Comparison of ENCODE assay signal across 10 cellular contexts in the genomic region with DNA sequence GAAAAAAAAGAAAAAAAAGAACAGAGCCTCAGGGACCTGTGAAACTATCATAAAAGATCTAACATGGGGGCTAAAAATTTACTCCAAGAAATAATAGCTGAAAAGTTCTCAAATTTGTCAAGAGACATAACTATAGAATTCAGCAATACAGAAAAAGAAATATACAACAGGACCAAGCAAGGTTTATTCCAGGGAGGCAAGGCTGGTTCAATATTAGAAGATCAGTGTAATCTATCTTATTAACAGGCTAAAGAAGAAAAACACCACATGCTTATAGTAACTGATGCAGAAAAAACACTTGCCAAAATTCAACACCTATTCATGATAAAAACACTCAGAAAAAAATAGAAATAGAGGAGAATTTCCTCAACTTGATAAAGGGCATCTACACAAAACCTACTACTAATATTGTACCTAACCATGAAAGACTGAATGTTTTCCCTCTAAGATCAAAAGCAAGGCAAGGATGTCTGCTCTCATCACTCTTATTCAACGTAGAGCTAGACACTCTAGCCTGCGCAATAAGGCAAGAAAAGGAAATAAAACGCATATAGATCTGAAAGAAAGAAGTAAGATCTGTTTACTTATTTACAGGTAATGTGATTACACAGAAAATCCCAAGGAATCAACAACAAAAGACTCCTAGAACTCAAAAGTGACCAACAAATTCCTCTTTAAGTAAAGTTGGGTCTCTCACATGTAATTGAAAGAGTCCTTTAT. TPM values are rescaled to one million over a fixed set of nuclear protein-coding genes. Genes with fewer than 3 reads are reported as not detected.
A peak's percentile ranks its signal among the peaks of the same experiment; 100 is the strongest.
DNase-seq lines count a peak whose midpoint lies in the region; ATAC-seq and TF ChIP-seq lines count a peak whose summit lies in the region.
"Had no signal": no experiment of that assay in that cellular context is flagged by ENCODE, and none has a peak within 500 bp of the region (broad histone marks: within the 10 kb centered on the region; RNA-seq: fewer than 3 reads in every experiment).

No MANE protein-coding gene starts in this region.

- POLR2A ChIA-PET in activated CD8-positive, alpha-beta T cell treated with anti-CD3 and anti-CD28 coated beads for 36 hours (lab: Charles Lee): interaction anchor here (2.9 kb wide), 1 partner anchor 44 kb away, joined by 13 read pairs; the partner anchor contains the start of genes ERI2 and REXO5

- 72 to 88% methylated on average over 3 of the region's 3 CpGs for WGBS in transverse colon (ENCODE audit: low coverage in 1 of 2), 2 donors

- in situ Hi-C loops in transverse colon (cut with MboI; ENCODE audit: low pct_ligation_motif_present in 1 of 4, low pct_unique_long_range_greater_than_20kb in 1 of 4, low sequenced_read_pairs in 3 of 4): no loop called here

- TF ChIP-seq EP300 in transverse colon (IDR thresholded peaks at IDR 0.05; ENCODE audit: low read depth): no peak

- no peak for TF ChIP-seq CTCF in activated CD8-positive, alpha-beta T cell treated with anti-CD3 and anti-CD28 coated beads for 36 hours (IDR thresholded peaks at IDR 0.05)
- TF ChIP-seq CTCF in lower lobe of right lung (IDR thresholded peaks at IDR 0.05): no peak
- no peak for TF ChIP-seq CTCF in transverse colon (IDR thresholded peaks at IDR 0.05)

- no peak for ATAC-seq in activated CD8-positive, alpha-beta T cell treated with anti-CD3 and anti-CD28 coated beads for 36 hours
- no peak for ATAC-seq in lower lobe of right lung
- no peak for ATAC-seq in HG03135 (IDR thresholded peaks at IDR 0.05; ENCODE audit: unreplicated experiment)

- peak overlapping the region; percentile 87 for H3K4me3 Mint-ChIP-seq in activated naive CD4-positive, alpha-beta T cell treated with anti-CD3 and anti-CD28 coated beads for 36 hours
- peak overlapping the region; percentile 78 for H3K4me3 Mint-ChIP-seq in activated CD8-positive, alpha-beta T cell treated with anti-CD3 and anti-CD28 coated beads for 36 hours

- H3K27ac ChIP-seq in lower lobe of right lung (peak overlapping the region; percentile 83), transverse colon (peak overlapping the region; percentile 84 to 92 (median 86))

- H3K4me1 Mint-ChIP-seq in activated naive CD4-positive, alpha-beta T cell treated with anti-CD3 and anti-CD28 coated beads for 36 hours (ENCODE audit: low read depth): peaks cover 25% of the 10 kb centered on the region
- H3K4me1 Mint-ChIP-seq in activated CD8-positive, alpha-beta T cell treated with anti-CD3 and anti-CD28 coated beads for 36 hours (ENCODE audit: low read depth): peaks cover 23% of the 10 kb centered on the region

- H3K9me3 Mint-ChIP-seq in activated naive CD4-positive, alpha-beta T cell treated with anti-CD3 and anti-CD28 coated beads for 36 hours: peaks cover 6% of the 10 kb centered on the region
- peaks cover 5% of the 10 kb centered on the region for H3K9me3 Mint-ChIP-seq in activated CD8-positive, alpha-beta T cell treated with anti-CD3 and anti-CD28 coated beads for 36 hours

- H3K4me1 ChIP-seq in lower lobe of right lung (peaks cover 11% of the 10 kb centered on the region), transverse colon (peaks cover 0 to 20% (median 14%) of the 10 kb centered on the region in 4 donors)

- H3K9me3 ChIP-seq in lower lobe of right lung (no peaks in the 10 kb centered on the region), transverse colon (no peaks in the 10 kb centered on the region)

- peak overlapping the region; percentile 94 for H3K27ac Mint-ChIP-seq in activated naive CD4-positive, alpha-beta T cell treated with anti-CD3 and anti-CD28 coated beads for 36 hours
- peak overlapping the region; percentile 90 for H3K27ac Mint-ChIP-seq in activated CD8-positive, alpha-beta T cell treated with anti-CD3 and anti-CD28 coated beads for 36 hours

- H3K36me3 ChIP-seq in lower lobe of right lung (no peaks in the 10 kb centered on the region), transverse colon (no peaks in the 10 kb centered on the region)

- H3K4me3 ChIP-seq in lower lobe of right lung: peak overlapping the region; percentile 53
- peak overlapping the region in 3 of 4 donors; percentile 27 to 51 (median 34) for H3K4me3 ChIP-seq in transverse colon

- DNase-seq in activated naive CD4-positive, alpha-beta T cell treated with anti-CD3 and anti-CD28 coated beads for 36 hours: no peak
- DNase-seq in activated naive CD4-positive, alpha-beta T cell (lab: John Stamatoyannopoulos, UW): no peak
- DNase-seq in activated CD8-positive, alpha-beta T cell treated with anti-CD3 and anti-CD28 coated beads for 36 hours: no peak
- DNase-seq in lower lobe of right lung: no peak
- DNase-seq in transverse colon: no peak
- no peak for DNase-seq in occipital lobe (lab: John Stamatoyannopoulos, UW)
- no peak for DNase-seq in COLO668 (lab: John Stamatoyannopoulos, UW; ENCODE audit: unreplicated experiment)
- DNase-seq: EL, NCI-H1694 treated with DMSO at 0.1 percent for 48 hours had no signal

- H3K36me3 Mint-ChIP-seq in activated naive CD4-positive, alpha-beta T cell treated with anti-CD3 and anti-CD28 coated beads for 36 hours (ENCODE audit: low read depth): peaks cover 8% of the 10 kb centered on the region
- H3K36me3 Mint-ChIP-seq in activated CD8-positive, alpha-beta T cell treated with anti-CD3 and anti-CD28 coated beads for 36 hours (ENCODE audit: low read depth): peaks cover 7% of the 10 kb centered on the region

- CTCF ChIA-PET in activated naive CD4-positive, alpha-beta T cell treated with anti-CD3 and anti-CD28 coated beads for 36 hours (lab: Charles Lee): interaction anchor here (1.1 kb wide), 1 partner anchor 87 kb away, joined by 3 read pairs; no protein-coding TSS in a partner anchor
- CTCF ChIA-PET in activated CD8-positive, alpha-beta T cell treated with anti-CD3 and anti-CD28 coated beads for 36 hours (lab: Charles Lee): interaction anchor here (1.3 to 1.7 kb wide), 3 partner anchors 8 to 27 kb away, joined by 3 to 4 read pairs (median 3); no protein-coding TSS in a partner anchor

- no peaks in the 10 kb centered on the region for H3K27me3 Mint-ChIP-seq in activated naive CD4-positive, alpha-beta T cell treated with anti-CD3 and anti-CD28 coated beads for 36 hours (ENCODE audit: low read depth)
- no peaks in the 10 kb centered on the region for H3K27me3 Mint-ChIP-seq in activated CD8-positive, alpha-beta T cell treated with anti-CD3 and anti-CD28 coated beads for 36 hours

- intact Hi-C loops in activated naive CD4-positive, alpha-beta T cell treated with anti-CD3 and anti-CD28 coated beads for 36 hours (cut with micrococcal nuclease): loop anchor here (1.0 kb wide), 3 partner anchors 21 to 138 kb away; partner anchors contain the start of genes DCUN1D3, ERI2, LYRM1 and REXO5
- intact Hi-C loops in activated CD8-positive, alpha-beta T cell treated with anti-CD3 and anti-CD28 coated beads for 36 hours (cut with micrococcal nuclease): no loop called here
- intact Hi-C loops in lower lobe of right lung (cut with DNase I) (no loop called here), transverse colon (cut with DNase I; ENCODE audit: low total_unique reads) (no loop called here)

- TF ChIP-seq POLR2A in transverse colon (IDR thresholded peaks at IDR 0.05): no peak

- H3K27me3 ChIP-seq in lower lobe of right lung (ENCODE audit: low read depth) (no peaks in the 10 kb centered on the region), transverse colon (no peaks in the 10 kb centered on the region)

RNA-seq across cellular contexts. Expression of gene ACSM3, which starts 1.2 kb away (rescaled TPM):
- 10 to 100 TPM; 29.6 to 35.0 TPM for total RNA-seq in activated naive CD4-positive, alpha-beta T cell treated with anti-CD3 and anti-CD28 coated beads for 36 hours
- total RNA-seq in activated CD8-positive, alpha-beta T cell treated with anti-CD3 and anti-CD28 coated beads for 36 hours: 10 to 100 TPM; 16.1 to 16.6 TPM
- total RNA-seq in lower lobe of right lung: 25.2 TPM
- 100 to 1,000 TPM in 1 of 4 donors, 10 to 100 TPM in 3; 21.7 to 108 (median 29.5) TPM for total RNA-seq in transverse colon
- 0.47 TPM for total RNA-seq in occipital lobe

RNA-seq across cellular contexts. Expression of gene THUMPD1, which starts 20.9 kb away (rescaled TPM):
- total RNA-seq in activated naive CD4-positive, alpha-beta T cell treated with anti-CD3 and anti-CD28 coated beads for 36 hours: 10 to 100 TPM; 47.5 to 49.8 TPM
- total RNA-seq in activated CD8-positive, alpha-beta T cell treated with anti-CD3 and anti-CD28 coated beads for 36 hours: 10 to 100 TPM; 44.9 to 45.0 TPM
- total RNA-seq in lower lobe of right lung (41.3 TPM), transverse colon (10 to 100 TPM; 23.1 to 64.8 (median 43.4) TPM), occipital lobe (94.1 TPM)

RNA-seq across cellular contexts. Expression of gene ERI2, which starts 43.7 kb away (rescaled TPM):
- 10 to 100 TPM; 18.4 to 19.6 TPM for total RNA-seq in activated naive CD4-positive, alpha-beta T cell treated with anti-CD3 and anti-CD28 coated beads for 36 hours
- total RNA-seq in activated CD8-positive, alpha-beta T cell treated with anti-CD3 and anti-CD28 coated beads for 36 hours: 10 to 100 TPM; 16.1 to 17.7 TPM
- total RNA-seq in lower lobe of right lung: 17.6 TPM
- 10 to 100 TPM in 3 of 4 donors, 1 to 10 TPM in 1; 9.0 to 55.1 (median 30.0) TPM for total RNA-seq in transverse colon
- total RNA-seq in occipital lobe: 27.8 TPM

RNA-seq across cellular contexts. Expression of gene REXO5, which starts 43.8 kb away (rescaled TPM):
- 10 to 100 TPM; 26.4 to 27.8 TPM for total RNA-seq in activated naive CD4-positive, alpha-beta T cell treated with anti-CD3 and anti-CD28 coated beads for 36 hours
- total RNA-seq in activated CD8-positive, alpha-beta T cell treated with anti-CD3 and anti-CD28 coated beads for 36 hours: 10 to 100 TPM; 16.4 to 20.4 TPM
- total RNA-seq in lower lobe of right lung (4.7 TPM), transverse colon (10 to 100 TPM in 1 of 4 donors, 1 to 10 TPM in 3; 4.1 to 17.5 (median 6.4) TPM), occipital lobe (9.4 TPM)

Comparison
In these comparisons a context has a peak if more than half of its experiments do, and no peak if none do; other contexts are left out.
1. RNA of gene ACSM3, which starts 1.2 kb away (total RNA-seq): 21.7 to 108 TPM in transverse colon, 29.6 to 35.0 TPM in activated naive CD4-positive, alpha-beta T cell treated with anti-CD3 and anti-CD28 coated beads for 36 hours, 25.2 TPM in lower lobe of right lung (single experiment) and 16.1 to 16.6 TPM in activated CD8-positive, alpha-beta T cell treated with anti-CD3 and anti-CD28 coated beads for 36 hours; 0.47 TPM in occipital lobe (single experiment); every median in the first group is over 10 times any median in the second.